Comparison of ENCODE assay signal across 21 cellular contexts in genomic region chr5:118996098-118996497, GRCh38.
"Had no signal": no experiment of that assay in that cellular context is flagged by ENCODE, and none has a peak within 500 bp of the region (broad histone marks: within the 10 kb centered on the region; RNA-seq: fewer than 3 reads in every experiment).

No MANE protein-coding gene starts in this region.

- H3K4me3 ChIP-seq: PC-9, Peyer's patch, SJSA1, SK-N-MC had no signal

- DNase-seq: KBM-7, MM.1S, NCI-H1092, NCI-H1105 treated with DMSO at 0.1 percent for 48 hours, NCI-H1417 treated with DMSO at 0.1 percent for 48 hours, NCI-H187, NCI-H2029, NCI-H2081 treated with DMSO at 0.1 percent for 48 hours, NCI-H2171, NCI-H226, NCI-H446, NCI-H510A, NCI-H524 treated with DMSO at 0.1 percent for 48 hours, NCI-H69, NCI-H774, PC-9, Peyer's patch, Right ventricle myocardium superior, SIG-M5 had no signal
